Comparison of ENCODE assay signal across 20 cellular contexts in genomic region chr7:84705079-84705478, GRCh38.
DNase-seq lines count a peak whose midpoint lies in the region; ATAC-seq, FAIRE-seq and TF ChIP-seq lines count a peak whose summit lies in the region.
"Had no signal": no experiment of that assay in that cellular context is flagged by ENCODE, and none has a peak within 500 bp of the region (broad histone marks: within the 10 kb centered on the region; RNA-seq: fewer than 3 reads in every experiment).

No MANE protein-coding gene starts in this region.

- H3K79me2 ChIP-seq in K562 (ENCODE audit: control insufficient read depth, insufficient read depth, low read length), result no peaks in the 10 kb centered on the region
- H3K79me2 ChIP-seq in smooth muscle cell (ENCODE audit: low read depth), result no peaks in the 10 kb centered on the region

- ATAC-seq in K562, result peak; percentile 33; the same call in 2 of the 3 replicates
- peak; percentile 92 for ATAC-seq in esophagus mucosa
- ATAC-seq in lower lobe of right lung, result no peak

- no peak for TF ChIP-seq RAD21 in K562 (CRISPR knock-in tag; conservative IDR thresholded peaks at IDR 0.05 in 1 of 2, IDR thresholded peaks at IDR 0.05 in 1 of 2)

- H3K4me3 ChIP-seq in K562 (no peak overlapping the region), smooth muscle cell (no peak overlapping the region), lower lobe of right lung (no peak overlapping the region)
- H3K4me3 ChIP-seq: BLaER1 treated with 17β-estradiol and CSF1 and Interleukin-3, amounts not matched to agents 10 nM and 100 nM; GM23338 had no signal

- CTCF ChIA-PET in K562 (lab: Yijun Ruan, JAX; ENCODE audit: low intra/inter-chr PET ratio), result no interaction called here

- no peaks in the 10 kb centered on the region; a peak in 1 of 5 replicates for H3K4me1 ChIP-seq in K562 (replicated peaks in 1 of 2; ENCODE audit: control insufficient read depth in 2 of 2, insufficient read depth in 2 of 2, low read length in 2 of 2)
- no peaks in the 10 kb centered on the region for H3K4me1 ChIP-seq in smooth muscle cell (ENCODE audit: low read depth)
- no peaks in the 10 kb centered on the region for H3K4me1 ChIP-seq in lower lobe of right lung
- H3K4me1 ChIP-seq: BLaER1 treated with 17β-estradiol and CSF1 and Interleukin-3, amounts not matched to agents 10 nM and 100 nM had no signal

- TF ChIP-seq POLR2A in K562 (conservative IDR thresholded peaks at IDR 0.05), result no peak

- H4K20me1 ChIP-seq in K562 (replicated peaks; ENCODE audit: control insufficient read depth, insufficient read depth, low read length) (no peaks in the 10 kb centered on the region), smooth muscle cell (ENCODE audit: low read depth) (no peaks in the 10 kb centered on the region)
- H4K20me1 ChIP-seq: BLaER1 treated with 17β-estradiol and CSF1 and Interleukin-3, amounts not matched to agents 10 nM and 100 nM had no signal

- H3K9ac ChIP-seq in K562 (ENCODE audit: insufficient read depth in 1 of 2, low read depth in 2 of 2, low read length in 2 of 2) (no peak overlapping the region), smooth muscle cell (ENCODE audit: low read depth) (no peak overlapping the region)
- H3K9ac ChIP-seq: BLaER1 treated with 17β-estradiol and CSF1 and Interleukin-3, amounts not matched to agents 10 nM and 100 nM had no signal

- TF ChIP-seq CTCF in K562 (IDR thresholded peaks at IDR 0.05 in 2 of 3, conservative IDR thresholded peaks at IDR 0.05 in 1 of 3; ENCODE audit: insufficient read depth in 2 of 3, low read depth in 1 of 3, low read length in 3 of 3) (no peak), smooth muscle cell (IDR thresholded peaks at IDR 0.05; ENCODE audit: borderline replicate concordance, insufficient read depth, poor library complexity, severe bottlenecking) (no peak), lower lobe of right lung (IDR thresholded peaks at IDR 0.05) (no peak)

- no TSS peak for BruUV-seq in K562 (replicated peaks; lab: Mats Ljungman, UMichigan)

- no peak for TF ChIP-seq EP300 in K562 (IDR thresholded peaks at IDR 0.05; ENCODE audit: low read length)

- H3K27me3 ChIP-seq in K562 (ENCODE audit: control insufficient read depth in 2 of 2, insufficient read depth in 2 of 2, low read length in 2 of 2) (no peaks in the 10 kb centered on the region), smooth muscle cell (ENCODE audit: low read depth) (no peaks in the 10 kb centered on the region), lower lobe of right lung (ENCODE audit: low read depth) (no peaks in the 10 kb centered on the region)
- H3K27me3 ChIP-seq: BLaER1 treated with 17β-estradiol and CSF1 and Interleukin-3, amounts not matched to agents 10 nM and 100 nM had no signal

- no peaks in the 10 kb centered on the region for H3F3A ChIP-seq in smooth muscle cell (ENCODE audit: low read depth)

- no peak for FAIRE-seq in K562 (lab: Jason Lieb, UNC)
- FAIRE-seq: GM12892 had no signal

- POLR2A ChIA-PET in K562 (lab: Yijun Ruan, JAX), result no interaction called here

- intact Hi-C loops in K562 (cut with micrococcal nuclease), result no loop called here
- intact Hi-C loops in lower lobe of right lung (cut with DNase I), result no loop called here

- H3K36me3 ChIP-seq in K562 (ENCODE audit: control insufficient read depth, insufficient read depth, low read length), result no peaks in the 10 kb centered on the region
- no peaks in the 10 kb centered on the region for H3K36me3 ChIP-seq in smooth muscle cell (ENCODE audit: low read depth)
- H3K36me3 ChIP-seq in lower lobe of right lung, result no peaks in the 10 kb centered on the region
- H3K36me3 ChIP-seq: BLaER1 treated with 17β-estradiol and CSF1 and Interleukin-3, amounts not matched to agents 10 nM and 100 nM had no signal

- in situ Hi-C loops in K562 (cut with MboI), result no loop called here

- no peaks in the 10 kb centered on the region for H3K9me1 ChIP-seq in K562 (ENCODE audit: control insufficient read depth, insufficient read depth, low read length)

- whole genome bisulfite sequencing in K562 (ENCODE audit: insufficient coverage, low coverage, missing lambda C conversion rate), result 47% methylated on average over 1 of the region's 1 CpG
- WGBS in smooth muscle cell (ENCODE audit: low lambda C conversion rate), result 82% methylated on average over 1 of the region's 1 CpG

- no peak overlapping the region for H3K27ac ChIP-seq in K562 (ENCODE audit: extremely low read depth, low read depth, low read length)
- H3K27ac ChIP-seq in smooth muscle cell (ENCODE audit: low read depth), result no peak overlapping the region
- H3K27ac ChIP-seq in lower lobe of right lung, result no peak overlapping the region
- H3K27ac ChIP-seq: BLaER1 treated with 17β-estradiol and CSF1 and Interleukin-3, amounts not matched to agents 10 nM and 100 nM had no signal

- DNase-seq in NCI-H82 (lab: John Stamatoyannopoulos, UW), result peak; percentile 32
- no peak for DNase-seq in NCI-H82 treated with DMSO at 0.1 percent for 48 hours (lab: John Stamatoyannopoulos, UW; ENCODE audit: unreplicated experiment)
- DNase-seq in K562 (ENCODE audit: extremely low read depth in 1 of 4, low spot score in 3 of 4), result no peak
- DNase-seq in smooth muscle cell (lab: John Stamatoyannopoulos, UW; ENCODE audit: unreplicated experiment), result no peak
- no peak for DNase-seq in NOMO-1 (lab: John Stamatoyannopoulos, UW; ENCODE audit: unreplicated experiment in 2 of 2)
- no peak for DNase-seq in lower lobe of right lung
- DNase-seq in NCI-H510A (lab: John Stamatoyannopoulos, UW), result no peak
- DNase-seq: 8988T; AML-193; Calu3; CD4-positive, CD25-positive, alpha-beta regulatory T cell; DMS 273 treated with DMSO at 0.1 percent for 48 hours; DND-41; GDM1; HCEC 1CT; HFFc6 had no signal

- no peak overlapping the region for H2AFZ ChIP-seq in K562 (ENCODE audit: low read depth, low read length)
- peak overlapping the region; percentile 11 for H2AFZ ChIP-seq in smooth muscle cell (ENCODE audit: low read depth)

- H3K4me2 ChIP-seq in K562 (ENCODE audit: insufficient read depth, low read length), result no peak overlapping the region
- no peak overlapping the region for H3K4me2 ChIP-seq in smooth muscle cell
- H3K4me2 ChIP-seq: BLaER1 treated with 17β-estradiol and CSF1 and Interleukin-3, amounts not matched to agents 10 nM and 100 nM; GM23338 had no signal

- no peaks in the 10 kb centered on the region for H3K9me3 ChIP-seq in K562 (replicated peaks; ENCODE audit: control insufficient read depth, insufficient read depth, low read depth, low read length)
- no peaks in the 10 kb centered on the region for H3K9me3 ChIP-seq in smooth muscle cell (replicated peaks; ENCODE audit: low read depth)
- no peaks in the 10 kb centered on the region for H3K9me3 ChIP-seq in lower lobe of right lung
- H3K9me3 ChIP-seq: BLaER1 treated with 17β-estradiol and CSF1 and Interleukin-3, amounts not matched to agents 10 nM and 100 nM had no signal

TF ChIP-seq in K562, 482 proteins besides CTCF, POLR2A, EP300 and RAD21 (continues in another document):
- no peak for TF ChIP-seq ZBTB9 (CRISPR knock-in tag; IDR thresholded peaks at IDR 0.05)
- no peak for TF ChIP-seq SOX6 (IDR thresholded peaks at IDR 0.05)
- no peak for TF ChIP-seq CREB3 (tag; conservative IDR thresholded peaks at IDR 0.05; ENCODE audit: low read depth)
- no peak for TF ChIP-seq HDAC1 (IDR thresholded peaks at IDR 0.05)
- TF ChIP-seq ZSCAN29 (IDR thresholded peaks at IDR 0.05), result no peak
- TF ChIP-seq ZFP1 (CRISPR knock-in tag; IDR thresholded peaks at IDR 0.05), result no peak
- TF ChIP-seq ELF2 (CRISPR knock-in tag; IDR thresholded peaks at IDR 0.05), result no peak
- TF ChIP-seq PRPF4 (IDR thresholded peaks at IDR 0.05; ENCODE audit: insufficient read depth, low read depth, low read length, poor library complexity, severe bottlenecking), result no peak
- no peak for TF ChIP-seq DIDO1 (tag; IDR thresholded peaks at IDR 0.05; ENCODE audit: low read depth)
- TF ChIP-seq SRSF1 (IDR thresholded peaks at IDR 0.05; ENCODE audit: low read depth, low read length), result no peak
- no peak for TF ChIP-seq ATF7 (IDR thresholded peaks at IDR 0.05)
- TF ChIP-seq TSC22D4 (tag; IDR thresholded peaks at IDR 0.05), result no peak
- TF ChIP-seq ARID1B (IDR thresholded peaks at IDR 0.05), result no peak
- TF ChIP-seq SMAD4 (CRISPR knock-in tag; conservative IDR thresholded peaks at IDR 0.05), result no peak
- no peak for TF ChIP-seq ELK1 (CRISPR knock-in tag; IDR thresholded peaks at IDR 0.05)
- TF ChIP-seq ESRRB (CRISPR knock-in tag; IDR thresholded peaks at IDR 0.05; ENCODE audit: borderline replicate concordance), result no peak
- TF ChIP-seq SRSF9 (IDR thresholded peaks at IDR 0.05; ENCODE audit: borderline replicate concordance, low read depth, low read length), result no peak
- TF ChIP-seq SREBF1 (IDR thresholded peaks at IDR 0.05; ENCODE audit: borderline replicate concordance, low read depth, low read length), result no peak
- TF ChIP-seq ZNF174 (CRISPR knock-in tag; IDR thresholded peaks at IDR 0.05), result no peak

Comparison
In these comparisons a context has a peak if more than half of its experiments do, and no peak if none do; other contexts are left out.
1. ATAC-seq: peak in K562 (single experiment) and esophagus mucosa (single experiment); none in lower lobe of right lung (0 of 2).